In the genomic region with DNA sequence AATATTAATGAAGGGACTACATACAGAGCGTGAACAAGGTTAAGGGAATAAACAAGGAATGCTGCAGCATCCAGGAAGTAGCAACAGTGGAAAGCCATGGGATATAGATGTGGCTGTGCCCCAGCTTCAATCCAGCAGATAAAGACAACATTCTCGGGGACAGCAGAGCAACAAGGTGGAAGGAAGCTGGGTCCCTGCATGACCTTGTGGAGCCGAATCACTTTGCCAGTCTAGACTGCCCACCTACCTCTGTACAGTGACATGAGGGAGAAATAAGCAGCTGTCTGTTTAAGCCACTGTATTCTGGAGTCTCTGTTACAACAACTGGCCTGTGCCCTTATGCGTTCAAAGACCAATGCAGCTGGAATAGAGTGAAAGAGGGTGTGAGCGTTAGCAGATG, we compare ENCODE assay signal across 7 cellular contexts.
"Had no signal": no experiment of that assay in that cellular context is flagged by ENCODE, and none has a peak within 500 bp of the region (broad histone marks: within the 10 kb centered on the region; RNA-seq: fewer than 3 reads in every experiment).

No MANE protein-coding gene starts in this region.

- DNase-seq: GM23248, H7, Karpas-422 had no signal

- H3K4me1 Mint-ChIP-seq: IgD-negative memory B cell had no signal

- H2AFZ ChIP-seq: GM23248 had no signal

- H3K4me3 Mint-ChIP-seq: IgD-negative memory B cell had no signal

- H3K27ac Mint-ChIP-seq: IgD-negative memory B cell had no signal

- H3K4me2 ChIP-seq: KMS-11 had no signal

- H3K4me3 ChIP-seq: GM23248, HAP-1 had no signal

- H3K9ac ChIP-seq: GM23248, KMS-11 had no signal

- H3K36me3 ChIP-seq: HAP-1 had no signal

- H3K36me3 Mint-ChIP-seq: IgD-negative memory B cell had no signal

- H3K27ac ChIP-seq: GM23248, KMS-11 had no signal

- FAIRE-seq: HTR-8/SVneo had no signal
